8 cellular contexts compared by ENCODE assay signal in the genomic region with DNA sequence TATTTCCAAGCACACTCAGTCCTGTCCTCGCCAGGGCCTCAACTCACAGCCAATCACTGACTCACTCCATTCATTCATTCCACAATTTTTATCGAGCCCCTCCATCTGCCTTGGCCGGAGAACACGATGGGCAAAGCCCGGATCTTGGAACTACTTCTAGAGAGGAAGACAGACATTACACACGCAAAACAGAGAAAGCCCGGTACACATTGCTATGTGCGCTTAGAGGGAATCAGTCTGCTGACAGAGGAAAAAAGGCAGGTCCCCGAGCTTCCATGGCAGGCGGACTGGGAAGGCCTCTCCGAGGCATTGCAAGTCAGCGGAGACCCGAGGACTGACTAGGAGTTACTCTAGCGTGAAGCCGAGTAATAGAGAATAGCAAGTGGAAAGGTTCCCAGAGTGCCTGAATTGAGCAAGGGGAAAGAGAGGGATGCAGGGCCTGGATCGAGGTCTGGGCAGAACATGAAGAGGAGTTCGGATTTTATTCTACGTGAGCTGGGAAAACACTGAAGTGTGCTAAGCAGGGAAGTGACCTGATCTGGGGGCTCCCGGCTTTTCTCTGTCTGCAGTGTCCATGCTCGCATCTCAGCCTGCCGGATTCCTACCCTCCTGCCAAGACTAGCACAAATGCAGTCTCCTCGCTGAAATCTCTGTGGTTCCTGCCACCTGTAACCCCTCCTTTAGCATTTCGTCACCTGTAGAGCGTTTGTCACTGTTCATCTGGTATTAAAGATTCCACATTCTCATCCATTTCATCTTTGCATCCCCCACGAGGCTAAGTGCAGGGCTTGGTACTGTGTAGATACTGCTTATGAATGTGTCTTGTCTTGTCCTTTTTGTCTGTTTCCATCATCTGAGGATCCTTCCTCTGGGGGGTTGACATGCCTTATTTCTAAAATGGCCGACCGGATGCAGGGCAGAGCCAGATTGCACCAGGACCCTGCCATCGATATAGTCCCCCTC. TPM values are rescaled to one million over a fixed set of nuclear protein-coding genes. Genes with fewer than 3 reads are reported as not detected.
DNase-seq lines count a peak whose midpoint lies in the region; ATAC-seq, FAIRE-seq and TF ChIP-seq lines count a peak whose summit lies in the region.

No MANE protein-coding gene starts in this region.

- ATAC-seq in T-helper 17 cell (no peak), HG03175 (IDR thresholded peaks at IDR 0.05; ENCODE audit: unreplicated experiment) (no peak)
- no peak for ATAC-seq in naive thymus-derived CD8-positive, alpha-beta T cell

- peak overlapping the region; percentile 79 for H3K27ac Mint-ChIP-seq in T-helper 17 cell
- peak overlapping the region in 8 of 10 donors; percentile 3 to 86 (median 73) for H3K27ac Mint-ChIP-seq in naive thymus-derived CD8-positive, alpha-beta T cell

- no peaks in the 10 kb centered on the region for H3K36me3 ChIP-seq in BLaER1 treated with 17β-estradiol and CSF1 and Interleukin-3, amounts not matched to agents 10 nM and 100 nM

- peaks cover 2% of the 10 kb centered on the region for H3K36me3 Mint-ChIP-seq in T-helper 17 cell (ENCODE audit: low read depth)
- H3K36me3 Mint-ChIP-seq in naive thymus-derived CD8-positive, alpha-beta T cell, result no peaks in the 10 kb centered on the region

- no peaks in the 10 kb centered on the region for H4K20me1 ChIP-seq in BLaER1 treated with 17β-estradiol and CSF1 and Interleukin-3, amounts not matched to agents 10 nM and 100 nM

- no peaks in the 10 kb centered on the region for H3K9me3 Mint-ChIP-seq in naive thymus-derived CD8-positive, alpha-beta T cell

- H3K9ac ChIP-seq in BLaER1 treated with 17β-estradiol and CSF1 and Interleukin-3, amounts not matched to agents 10 nM and 100 nM, result peak overlapping the region; percentile 56 to 81 (median 75); a peak in 19 of 22 replicates

- peak overlapping the region; percentile 89 to 100 (median 96) for H3K4me2 ChIP-seq in BLaER1 treated with 17β-estradiol and CSF1 and Interleukin-3, amounts not matched to agents 10 nM and 100 nM

- DNase-seq in HEK293T (ENCODE audit: extremely low spot score), result peak; percentile 50
- DNase-seq in T-helper 17 cell, result no peak
- DNase-seq in fibroblast of gingiva (ENCODE audit: low read depth), result peak; percentile 41
- peak in 1 of 10 donors; percentile 27 for DNase-seq in naive thymus-derived CD8-positive, alpha-beta T cell
- DNase-seq in NCI-H1048 (lab: John Stamatoyannopoulos, UW), result no peak
- DNase-seq in GM12891 (ENCODE audit: insufficient read length, low spot score), result no peak

- H3K27ac ChIP-seq in BLaER1 treated with 17β-estradiol and CSF1 and Interleukin-3, amounts not matched to agents 10 nM and 100 nM, result peak overlapping the region in 1 of 11 experiments; percentile 53; a peak in 2 of 22 replicates

- H3K4me1 ChIP-seq in BLaER1 treated with 17β-estradiol and CSF1 and Interleukin-3, amounts not matched to agents 10 nM and 100 nM, result peaks cover 9 to 18% (median 14%) of the 10 kb centered on the region in 10 experiments

- peaks cover 13% of the 10 kb centered on the region for H3K27me3 Mint-ChIP-seq in T-helper 17 cell
- peaks cover 0 to 8% (median 2%) of the 10 kb centered on the region in 5 donors for H3K27me3 Mint-ChIP-seq in naive thymus-derived CD8-positive, alpha-beta T cell

- CTCF ChIA-PET in HEK293T (lab: Yijun Ruan, JAX), result interaction anchor here (1.1 to 1.4 kb wide), 4 partner anchors 11 to 204 kb away, joined by 3 to 4 read pairs (median 3); no protein-coding TSS in a partner anchor

- H3K9me3 ChIP-seq in BLaER1 treated with 17β-estradiol and CSF1 and Interleukin-3, amounts not matched to agents 10 nM and 100 nM (replicated peaks in 1 of 11), result no peaks in the 10 kb centered on the region
- no peaks in the 10 kb centered on the region for H3K9me3 ChIP-seq in T-helper 17 cell (ENCODE audit: control insufficient read depth, low read length, poor library complexity, severe bottlenecking)

- POLR2A ChIA-PET in HEK293T (lab: Yijun Ruan, JAX), result interaction anchor here (0.8 to 1.7 kb wide), 5 partner anchors 11 to 165 kb away, joined by 3 to 11 read pairs (median 4); a partner anchor contains a TSS
- POLR2A ChIA-PET in naive thymus-derived CD8-positive, alpha-beta T cell (lab: Charles Lee), result interaction anchor here (1.1 to 3.1 kb wide), 3 partner anchors 9 to 165 kb away, joined by 4 to 21 read pairs (median 14); a partner anchor contains a TSS

- peak overlapping the region; percentile 95 for H3K4me3 Mint-ChIP-seq in T-helper 17 cell
- peak overlapping the region; percentile 74 to 99 (median 91) for H3K4me3 Mint-ChIP-seq in naive thymus-derived CD8-positive, alpha-beta T cell

- no peak for TF ChIP-seq POLR2A in GM12891 (IDR thresholded peaks at IDR 0.05; ENCODE audit: low read depth, low read length)

- H3K4me1 Mint-ChIP-seq in T-helper 17 cell, result peaks cover 19% of the 10 kb centered on the region
- H3K4me1 Mint-ChIP-seq in naive thymus-derived CD8-positive, alpha-beta T cell, result peaks cover 6 to 21% (median 17%) of the 10 kb centered on the region in 4 donors

- no peak for FAIRE-seq in GM12891 (lab: Jason Lieb, UNC)

- peaks cover 10 to 16% (median 13%) of the 10 kb centered on the region in 11 experiments; a peak in 16 of 22 replicates for H3K27me3 ChIP-seq in BLaER1 treated with 17β-estradiol and CSF1 and Interleukin-3, amounts not matched to agents 10 nM and 100 nM

- H3K4me3 ChIP-seq in BLaER1 treated with 17β-estradiol and CSF1 and Interleukin-3, amounts not matched to agents 10 nM and 100 nM, result peak overlapping the region; percentile 67 to 87 (median 76)

TF ChIP-seq in HEK293T, 16 proteins besides CTCF, POLR2A, EP300 and RAD21:
- TF ChIP-seq SP1 (IDR thresholded peaks at IDR 0.05) (no peak), L3MBTL2 (conservative IDR thresholded peaks at IDR 0.05) (peak; percentile 77), NFRKB (IDR thresholded peaks at IDR 0.05) (no peak), TARDBP (IDR thresholded peaks at IDR 0.05) (no peak), FOXK2 (IDR thresholded peaks at IDR 0.05) (no peak), ARNT (IDR thresholded peaks at IDR 0.05) (no peak), BHLHE40 (IDR thresholded peaks at IDR 0.05; ENCODE audit: borderline replicate concordance) (no peak), FOXA1 (IDR thresholded peaks at IDR 0.05) (no peak)

TF ChIP-seq in GM12891, 5 proteins besides CTCF, POLR2A, EP300 and RAD21:
- no peak for TF ChIP-seq SPI1 (IDR thresholded peaks at IDR 0.05; ENCODE audit: low read depth, low read length)
- TF ChIP-seq POU2F2 (IDR thresholded peaks at IDR 0.05; ENCODE audit: low read depth, low read length), result no peak
- no peak for TF ChIP-seq PAX5 (IDR thresholded peaks at IDR 0.05; ENCODE audit: insufficient read depth, low read length, severe bottlenecking)
- TF ChIP-seq TAF1 (IDR thresholded peaks at IDR 0.05; ENCODE audit: low read depth, low read length), result no peak
- TF ChIP-seq POLR2AphosphoS5 (IDR thresholded peaks at IDR 0.05; ENCODE audit: low read depth, low read length), result no peak

RNA-seq across cellular contexts. Expression of a gene that starts 54.0 kb away (rescaled TPM):
- 1 to 10 TPM; 1.8 to 2.4 TPM for total RNA-seq in T-helper 17 cell
- 1 to 10 TPM; 3.3 to 4.6 TPM for total RNA-seq in naive thymus-derived CD8-positive, alpha-beta T cell
- under 1 TPM in 2 of 3 donors, not detected in 1; 0.21 to 0.80 TPM for polyA plus RNA-seq in naive thymus-derived CD8-positive, alpha-beta T cell
- polyA plus RNA-seq in GM12891 (2012; ENCODE audit: low read depth, missing spikeins), result 0.14 TPM

Comparison
In these comparisons a context has a peak if more than half of its experiments do, and no peak if none do; other contexts are left out.
1. DNase-seq: peak in HEK293T (single experiment) and fibroblast of gingiva (single experiment); none in T-helper 17 cell (0 of 3), NCI-H1048 (single experiment) and GM12891 (single experiment).